1 cellular context compared by ENCODE assay signal in the genomic region with DNA sequence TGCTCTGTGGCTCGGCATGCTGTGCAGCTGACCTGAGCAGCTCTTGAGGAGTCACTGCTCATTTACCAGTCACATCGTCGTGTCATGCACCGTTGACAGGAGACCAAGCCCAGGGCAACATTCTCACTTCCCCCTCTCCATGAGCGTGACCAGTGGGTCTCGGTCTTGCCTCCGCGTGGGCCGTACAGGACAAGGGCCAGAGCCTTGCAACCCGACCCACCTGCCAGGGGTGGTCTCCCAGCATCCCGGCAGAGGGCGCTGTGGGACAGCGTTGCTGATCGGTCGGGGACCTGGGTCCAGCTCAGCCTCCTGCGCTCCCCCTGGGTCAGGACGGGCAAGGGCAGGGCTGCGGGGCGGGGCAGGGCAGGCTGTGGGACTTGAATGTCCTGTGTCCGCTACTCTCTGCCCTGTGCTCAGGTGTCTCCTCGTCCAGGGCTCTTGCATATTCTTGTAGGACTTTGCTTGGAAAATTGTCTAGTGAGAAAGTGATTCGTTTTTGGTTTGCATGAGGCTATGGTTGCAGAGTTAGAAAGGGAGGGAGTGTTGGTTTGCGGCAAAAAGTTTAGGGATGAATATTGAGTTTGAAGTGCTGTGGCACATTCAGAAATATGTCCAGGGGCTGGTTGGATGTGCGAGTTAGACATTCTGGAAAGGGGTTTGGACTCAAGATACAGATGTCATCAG.
TF ChIP-seq lines count a peak whose summit lies in the region.

No MANE protein-coding gene starts in this region.

TF ChIP-seq in K562, 482 proteins besides CTCF, POLR2A, EP300 and RAD21 (continued from another document):
- TF ChIP-seq NONO (IDR thresholded peaks at IDR 0.05; ENCODE audit: low read depth in 2 of 2, low read length in 1 of 2) (0 out of 4 replicates have a peak, but pooled peaks of 1 of the 2 experiments have one; percentile 46), FOXK1 (CRISPR knock-in tag; IDR thresholded peaks at IDR 0.05; ENCODE audit: borderline replicate concordance) (no peak), CC2D1A (IDR thresholded peaks at IDR 0.05) (peak; percentile 56; the same call in 1 of the 2 replicates), ARID2 (IDR thresholded peaks at IDR 0.05) (peak; percentile 85), MYNN (IDR thresholded peaks at IDR 0.05) (peak; percentile 76; the same call in 1 of the 2 replicates), MYNN (CRISPR knock-in tag; IDR thresholded peaks at IDR 0.05) (no peak), KAT2B (IDR thresholded peaks at IDR 0.05; ENCODE audit: low read depth, low read length) (no peak), NEUROD1 (IDR thresholded peaks at IDR 0.05; ENCODE audit: borderline replicate concordance, low read depth, low read length, partially characterized antibody) (peak; percentile 27), CTBP1 (IDR thresholded peaks at IDR 0.05; ENCODE audit: borderline replicate concordance) (peak; percentile 91; the same call in 1 of the 2 replicates), FOXA1 (IDR thresholded peaks at IDR 0.05; ENCODE audit: borderline replicate concordance) (no peak), XRCC5 (IDR thresholded peaks at IDR 0.05; ENCODE audit: low read depth, low read length) (0 out of 2 replicates have a peak, but pooled peaks have one; percentile 52), SMC3 (conservative IDR thresholded peaks at IDR 0.05; ENCODE audit: insufficient read depth, low read depth, low read length) (peak; percentile 98), SP1 (CRISPR knock-in tag; IDR thresholded peaks at IDR 0.05) (peak; percentile 63; the same call in 1 of the 2 replicates), ZNF384 (IDR thresholded peaks at IDR 0.05; ENCODE audit: low read depth, low read length) (peak; percentile 50; the same call in 1 of the 2 replicates), RBM15 (IDR thresholded peaks at IDR 0.05; ENCODE audit: insufficient read depth, low read length) (no peak), KDM1A (IDR thresholded peaks at IDR 0.05) (peak in 1 of 2 experiments; percentile 31; a peak in 1 of 4 replicates), TOE1 (IDR thresholded peaks at IDR 0.05; ENCODE audit: borderline replicate concordance) (no peak), TOE1 (CRISPR knock-in tag; IDR thresholded peaks at IDR 0.05; ENCODE audit: borderline replicate concordance, low read depth) (peak; percentile 55; the same call in 1 of the 2 replicates), HLTF (IDR thresholded peaks at IDR 0.05) (no peak), STAG1 (CRISPR knock-in tag; IDR thresholded peaks at IDR 0.05; ENCODE audit: borderline replicate concordance) (peak; percentile 98), TAF9B (IDR thresholded peaks at IDR 0.05; ENCODE audit: partially characterized antibody) (no peak), YY1 (IDR thresholded peaks at IDR 0.05; ENCODE audit: borderline replicate concordance in 1 of 3, control insufficient read depth in 1 of 3, extremely low read depth in 1 of 3, insufficient read depth in 3 of 3, insufficient read length in 1 of 3, insufficient replicate concordance in 2 of 3, low read depth in 1 of 3, low read length in 2 of 3) (peak in 1 of 3 experiments; percentile 37), JUN (IDR thresholded peaks at IDR 0.05; ENCODE audit: borderline replicate concordance, low read depth, low read length) (peak; percentile 17; the same call in 1 of the 2 replicates), JUN (CRISPR knock-in tag; IDR thresholded peaks at IDR 0.05; ENCODE audit: borderline replicate concordance) (no peak), SMARCA4 (IDR thresholded peaks at IDR 0.05) (0 out of 2 replicates have a peak, but pooled peaks have one; percentile 20), C11orf30 (IDR thresholded peaks at IDR 0.05; ENCODE audit: low read depth) (no peak), MTA2 (IDR thresholded peaks at IDR 0.05; ENCODE audit: low read depth) (no peak), CREM (IDR thresholded peaks at IDR 0.05; ENCODE audit: low read depth) (peak; percentile 44; the same call in 1 of the 2 replicates), RB1 (IDR thresholded peaks at IDR 0.05; ENCODE audit: low read depth) (peak; percentile 89), ZBTB7A (IDR thresholded peaks at IDR 0.05; ENCODE audit: borderline replicate concordance, control insufficient read depth, low read depth, low read length) (peak; percentile 78; the same call in 1 of the 2 replicates), NRF1 (conservative IDR thresholded peaks at IDR 0.05 in 1 of 2, IDR thresholded peaks at IDR 0.05 in 1 of 2) (peak; percentile 29 to 31; a peak in 2 of 4 replicates), E2F3 (CRISPR knock-in tag; IDR thresholded peaks at IDR 0.05) (no peak)
- TF ChIP-seq, protein P1, sequence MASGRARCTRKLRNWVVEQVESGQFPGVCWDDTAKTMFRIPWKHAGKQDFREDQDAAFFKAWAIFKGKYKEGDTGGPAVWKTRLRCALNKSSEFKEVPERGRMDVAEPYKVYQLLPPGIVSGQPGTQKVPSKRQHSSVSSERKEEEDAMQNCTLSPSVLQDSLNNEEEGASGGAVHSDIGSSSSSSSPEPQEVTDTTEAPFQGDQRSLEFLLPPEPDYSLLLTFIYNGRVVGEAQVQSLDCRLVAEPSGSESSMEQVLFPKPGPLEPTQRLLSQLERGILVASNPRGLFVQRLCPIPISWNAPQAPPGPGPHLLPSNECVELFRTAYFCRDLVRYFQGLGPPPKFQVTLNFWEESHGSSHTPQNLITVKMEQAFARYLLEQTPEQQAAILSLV (tag; IDR thresholded peaks at IDR 0.05): no peak
- TF ChIP-seq, protein P2, sequence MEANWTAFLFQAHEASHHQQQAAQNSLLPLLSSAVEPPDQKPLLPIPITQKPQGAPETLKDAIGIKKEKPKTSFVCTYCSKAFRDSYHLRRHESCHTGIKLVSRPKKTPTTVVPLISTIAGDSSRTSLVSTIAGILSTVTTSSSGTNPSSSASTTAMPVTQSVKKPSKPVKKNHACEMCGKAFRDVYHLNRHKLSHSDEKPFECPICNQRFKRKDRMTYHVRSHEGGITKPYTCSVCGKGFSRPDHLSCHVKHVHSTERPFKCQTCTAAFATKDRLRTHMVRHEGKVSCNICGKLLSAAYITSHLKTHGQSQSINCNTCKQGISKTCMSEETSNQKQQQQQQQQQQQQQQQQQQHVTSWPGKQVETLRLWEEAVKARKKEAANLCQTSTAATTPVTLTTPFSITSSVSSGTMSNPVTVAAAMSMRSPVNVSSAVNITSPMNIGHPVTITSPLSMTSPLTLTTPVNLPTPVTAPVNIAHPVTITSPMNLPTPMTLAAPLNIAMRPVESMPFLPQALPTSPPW (CRISPR knock-in tag; IDR thresholded peaks at IDR 0.05): peak; percentile 69
- TF ChIP-seq, protein P3, sequence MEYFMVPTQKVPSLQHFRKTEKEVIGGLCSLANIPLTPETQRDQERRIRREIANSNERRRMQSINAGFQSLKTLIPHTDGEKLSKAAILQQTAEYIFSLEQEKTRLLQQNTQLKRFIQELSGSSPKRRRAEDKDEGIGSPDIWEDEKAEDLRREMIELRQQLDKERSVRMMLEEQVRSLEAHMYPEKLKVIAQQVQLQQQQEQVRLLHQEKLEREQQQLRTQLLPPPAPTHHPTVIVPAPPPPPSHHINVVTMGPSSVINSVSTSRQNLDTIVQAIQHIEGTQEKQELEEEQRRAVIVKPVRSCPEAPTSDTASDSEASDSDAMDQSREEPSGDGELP (CRISPR knock-in tag; IDR thresholded peaks at IDR 0.05; ENCODE audit: borderline replicate concordance): peak; percentile 73; the same call in 1 of the 2 replicates
- TF ChIP-seq, protein P4, sequence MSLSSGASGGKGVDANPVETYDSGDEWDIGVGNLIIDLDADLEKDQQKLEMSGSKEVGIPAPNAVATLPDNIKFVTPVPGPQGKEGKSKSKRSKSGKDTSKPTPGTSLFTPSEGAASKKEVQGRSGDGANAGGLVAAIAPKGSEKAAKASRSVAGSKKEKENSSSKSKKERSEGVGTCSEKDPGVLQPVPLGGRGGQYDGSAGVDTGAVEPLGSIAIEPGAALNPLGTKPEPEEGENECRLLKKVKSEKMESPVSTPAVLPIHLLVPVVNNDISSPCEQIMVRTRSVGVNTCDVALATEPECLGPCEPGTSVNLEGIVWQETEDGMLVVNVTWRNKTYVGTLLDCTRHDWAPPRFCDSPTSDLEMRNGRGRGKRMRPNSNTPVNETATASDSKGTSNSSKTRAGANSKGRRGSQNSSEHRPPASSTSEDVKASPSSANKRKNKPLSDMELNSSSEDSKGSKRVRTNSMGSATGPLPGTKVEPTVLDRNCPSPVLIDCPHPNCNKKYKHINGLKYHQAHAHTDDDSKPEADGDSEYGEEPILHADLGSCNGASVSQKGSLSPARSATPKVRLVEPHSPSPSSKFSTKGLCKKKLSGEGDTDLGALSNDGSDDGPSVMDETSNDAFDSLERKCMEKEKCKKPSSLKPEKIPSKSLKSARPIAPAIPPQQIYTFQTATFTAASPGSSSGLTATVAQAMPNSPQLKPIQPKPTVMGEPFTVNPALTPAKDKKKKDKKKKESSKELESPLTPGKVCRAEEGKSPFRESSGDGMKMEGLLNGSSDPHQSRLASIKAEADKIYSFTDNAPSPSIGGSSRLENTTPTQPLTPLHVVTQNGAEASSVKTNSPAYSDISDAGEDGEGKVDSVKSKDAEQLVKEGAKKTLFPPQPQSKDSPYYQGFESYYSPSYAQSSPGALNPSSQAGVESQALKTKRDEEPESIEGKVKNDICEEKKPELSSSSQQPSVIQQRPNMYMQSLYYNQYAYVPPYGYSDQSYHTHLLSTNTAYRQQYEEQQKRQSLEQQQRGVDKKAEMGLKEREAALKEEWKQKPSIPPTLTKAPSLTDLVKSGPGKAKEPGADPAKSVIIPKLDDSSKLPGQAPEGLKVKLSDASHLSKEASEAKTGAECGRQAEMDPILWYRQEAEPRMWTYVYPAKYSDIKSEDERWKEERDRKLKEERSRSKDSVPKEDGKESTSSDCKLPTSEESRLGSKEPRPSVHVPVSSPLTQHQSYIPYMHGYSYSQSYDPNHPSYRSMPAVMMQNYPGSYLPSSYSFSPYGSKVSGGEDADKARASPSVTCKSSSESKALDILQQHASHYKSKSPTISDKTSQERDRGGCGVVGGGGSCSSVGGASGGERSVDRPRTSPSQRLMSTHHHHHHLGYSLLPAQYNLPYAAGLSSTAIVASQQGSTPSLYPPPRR (CRISPR knock-in tag; IDR thresholded peaks at IDR 0.05; ENCODE audit: borderline replicate concordance): 0 out of 2 replicates have a peak, but pooled peaks have one; percentile 44
- TF ChIP-seq, protein P5, sequence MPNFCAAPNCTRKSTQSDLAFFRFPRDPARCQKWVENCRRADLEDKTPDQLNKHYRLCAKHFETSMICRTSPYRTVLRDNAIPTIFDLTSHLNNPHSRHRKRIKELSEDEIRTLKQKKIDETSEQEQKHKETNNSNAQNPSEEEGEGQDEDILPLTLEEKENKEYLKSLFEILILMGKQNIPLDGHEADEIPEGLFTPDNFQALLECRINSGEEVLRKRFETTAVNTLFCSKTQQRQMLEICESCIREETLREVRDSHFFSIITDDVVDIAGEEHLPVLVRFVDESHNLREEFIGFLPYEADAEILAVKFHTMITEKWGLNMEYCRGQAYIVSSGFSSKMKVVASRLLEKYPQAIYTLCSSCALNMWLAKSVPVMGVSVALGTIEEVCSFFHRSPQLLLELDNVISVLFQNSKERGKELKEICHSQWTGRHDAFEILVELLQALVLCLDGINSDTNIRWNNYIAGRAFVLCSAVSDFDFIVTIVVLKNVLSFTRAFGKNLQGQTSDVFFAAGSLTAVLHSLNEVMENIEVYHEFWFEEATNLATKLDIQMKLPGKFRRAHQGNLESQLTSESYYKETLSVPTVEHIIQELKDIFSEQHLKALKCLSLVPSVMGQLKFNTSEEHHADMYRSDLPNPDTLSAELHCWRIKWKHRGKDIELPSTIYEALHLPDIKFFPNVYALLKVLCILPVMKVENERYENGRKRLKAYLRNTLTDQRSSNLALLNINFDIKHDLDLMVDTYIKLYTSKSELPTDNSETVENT (CRISPR knock-in tag; IDR thresholded peaks at IDR 0.05): no peak
- TF ChIP-seq, protein P6, sequence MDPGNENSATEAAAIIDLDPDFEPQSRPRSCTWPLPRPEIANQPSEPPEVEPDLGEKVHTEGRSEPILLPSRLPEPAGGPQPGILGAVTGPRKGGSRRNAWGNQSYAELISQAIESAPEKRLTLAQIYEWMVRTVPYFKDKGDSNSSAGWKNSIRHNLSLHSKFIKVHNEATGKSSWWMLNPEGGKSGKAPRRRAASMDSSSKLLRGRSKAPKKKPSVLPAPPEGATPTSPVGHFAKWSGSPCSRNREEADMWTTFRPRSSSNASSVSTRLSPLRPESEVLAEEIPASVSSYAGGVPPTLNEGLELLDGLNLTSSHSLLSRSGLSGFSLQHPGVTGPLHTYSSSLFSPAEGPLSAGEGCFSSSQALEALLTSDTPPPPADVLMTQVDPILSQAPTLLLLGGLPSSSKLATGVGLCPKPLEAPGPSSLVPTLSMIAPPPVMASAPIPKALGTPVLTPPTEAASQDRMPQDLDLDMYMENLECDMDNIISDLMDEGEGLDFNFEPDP (CRISPR knock-in tag; IDR thresholded peaks at IDR 0.05): no peak
- TF ChIP-seq, protein P7, sequence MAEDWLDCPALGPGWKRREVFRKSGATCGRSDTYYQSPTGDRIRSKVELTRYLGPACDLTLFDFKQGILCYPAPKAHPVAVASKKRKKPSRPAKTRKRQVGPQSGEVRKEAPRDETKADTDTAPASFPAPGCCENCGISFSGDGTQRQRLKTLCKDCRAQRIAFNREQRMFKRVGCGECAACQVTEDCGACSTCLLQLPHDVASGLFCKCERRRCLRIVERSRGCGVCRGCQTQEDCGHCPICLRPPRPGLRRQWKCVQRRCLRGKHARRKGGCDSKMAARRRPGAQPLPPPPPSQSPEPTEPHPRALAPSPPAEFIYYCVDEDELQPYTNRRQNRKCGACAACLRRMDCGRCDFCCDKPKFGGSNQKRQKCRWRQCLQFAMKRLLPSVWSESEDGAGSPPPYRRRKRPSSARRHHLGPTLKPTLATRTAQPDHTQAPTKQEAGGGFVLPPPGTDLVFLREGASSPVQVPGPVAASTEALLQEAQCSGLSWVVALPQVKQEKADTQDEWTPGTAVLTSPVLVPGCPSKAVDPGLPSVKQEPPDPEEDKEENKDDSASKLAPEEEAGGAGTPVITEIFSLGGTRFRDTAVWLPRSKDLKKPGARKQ (CRISPR knock-in tag; IDR thresholded peaks at IDR 0.05): no peak
- TF ChIP-seq, protein P8, sequence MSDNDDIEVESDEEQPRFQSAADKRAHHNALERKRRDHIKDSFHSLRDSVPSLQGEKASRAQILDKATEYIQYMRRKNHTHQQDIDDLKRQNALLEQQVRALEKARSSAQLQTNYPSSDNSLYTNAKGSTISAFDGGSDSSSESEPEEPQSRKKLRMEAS (CRISPR knock-in tag; IDR thresholded peaks at IDR 0.05): peak; percentile 52; the same call in 1 of the 2 replicates
- TF ChIP-seq, protein P9, sequence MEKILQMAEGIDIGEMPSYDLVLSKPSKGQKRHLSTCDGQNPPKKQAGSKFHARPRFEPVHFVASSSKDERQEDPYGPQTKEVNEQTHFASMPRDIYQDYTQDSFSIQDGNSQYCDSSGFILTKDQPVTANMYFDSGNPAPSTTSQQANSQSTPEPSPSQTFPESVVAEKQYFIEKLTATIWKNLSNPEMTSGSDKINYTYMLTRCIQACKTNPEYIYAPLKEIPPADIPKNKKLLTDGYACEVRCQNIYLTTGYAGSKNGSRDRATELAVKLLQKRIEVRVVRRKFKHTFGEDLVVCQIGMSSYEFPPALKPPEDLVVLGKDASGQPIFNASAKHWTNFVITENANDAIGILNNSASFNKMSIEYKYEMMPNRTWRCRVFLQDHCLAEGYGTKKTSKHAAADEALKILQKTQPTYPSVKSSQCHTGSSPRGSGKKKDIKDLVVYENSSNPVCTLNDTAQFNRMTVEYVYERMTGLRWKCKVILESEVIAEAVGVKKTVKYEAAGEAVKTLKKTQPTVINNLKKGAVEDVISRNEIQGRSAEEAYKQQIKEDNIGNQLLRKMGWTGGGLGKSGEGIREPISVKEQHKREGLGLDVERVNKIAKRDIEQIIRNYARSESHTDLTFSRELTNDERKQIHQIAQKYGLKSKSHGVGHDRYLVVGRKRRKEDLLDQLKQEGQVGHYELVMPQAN (IDR thresholded peaks at IDR 0.05; ENCODE audit: borderline replicate concordance): no peak
- TF ChIP-seq, protein P10, sequence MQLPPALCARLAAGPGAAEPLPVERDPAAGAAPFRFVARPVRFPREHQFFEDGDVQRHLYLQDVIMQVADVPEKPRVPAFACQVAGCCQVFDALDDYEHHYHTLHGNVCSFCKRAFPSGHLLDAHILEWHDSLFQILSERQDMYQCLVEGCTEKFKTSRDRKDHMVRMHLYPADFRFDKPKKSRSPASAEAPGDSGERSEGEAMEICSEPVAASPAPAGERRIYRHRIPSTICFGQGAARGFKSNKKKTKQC (CRISPR knock-in tag; IDR thresholded peaks at IDR 0.05): no peak
